ENCODE assay signal across 8 cellular contexts in genomic region chr1:99685516-99686180, GRCh38. TPM values are rescaled to one million over a fixed set of nuclear protein-coding genes. Genes with fewer than 3 reads are reported as not detected.
DNase-seq lines count a peak whose midpoint lies in the region; ATAC-seq and TF ChIP-seq lines count a peak whose summit lies in the region.

No MANE protein-coding gene starts in this region.

- ATAC-seq in GM18909 (IDR thresholded peaks at IDR 0.05; ENCODE audit: poor library complexity, unreplicated experiment) (peak; percentile 85), HG03095 (IDR thresholded peaks at IDR 0.05; ENCODE audit: unreplicated experiment) (peak; percentile 96)

- no peak overlapping the region for H3K4me3 ChIP-seq in epithelial cell of proximal tubule (ENCODE audit: low read depth, low read length)

- peak; percentile 77 for TF ChIP-seq CTCF in epithelial cell of proximal tubule (conservative IDR thresholded peaks at IDR 0.05; ENCODE audit: low read depth, low read length)

- DNase-seq in C1 segment of cervical spinal cord (lab: John Stamatoyannopoulos, UW) = peak in 9 of 14 donors; percentile 2 to 46 (median 24)
- peak; percentile 89 for DNase-seq in NCI-H2171 treated with DMSO at 0.1 percent for 48 hours (lab: John Stamatoyannopoulos, UW)
- peak; percentile 12 to 34 for DNase-seq in activated CD4-positive, alpha-beta T cell treated with anti-CD3 and anti-CD28 coated beads for 24 hours (ENCODE audit: low read depth in 2 of 2)
- peak; percentile 42 for DNase-seq in epithelial cell of proximal tubule (ENCODE audit: low read depth)
- DNase-seq in myocyte (ENCODE audit: low read depth) = peak; percentile 100
- DNase-seq in superior temporal gyrus (ENCODE audit: extremely low spot score) = peak; percentile 77

RNA-seq across cellular contexts. Expression of gene PALMD, which starts 39.7 kb away (rescaled TPM):
- 1.4 TPM in 1 of 2 replicates, not detected in the other for total RNA-seq in epithelial cell of proximal tubule
- 106 and 140 TPM in 2 replicates for total RNA-seq in myocyte
- polyA plus RNA-seq in myocyte (2012) = 17.5 TPM

Comparison
In these comparisons a context has a peak if more than half of its experiments do, and no peak if none do; other contexts are left out.
1. DNase-seq: peak in every context shown above with its lines; median percentile 100 in myocyte; 89 in NCI-H2171 treated with DMSO at 0.1 percent for 48 hours; 77 in superior temporal gyrus; 42 in epithelial cell of proximal tubule; 24 in C1 segment of cervical spinal cord; 23 in activated CD4-positive, alpha-beta T cell treated with anti-CD3 and anti-CD28 coated beads for 24 hours.
2. RNA of gene PALMD, which starts 39.7 kb away (total RNA-seq): 106 to 140 TPM in myocyte; 1.4 TPM in epithelial cell of proximal tubule; every median in the first group is over 10 times any median in the second.